Comparison of ENCODE assay signal across 21 cellular contexts in the genomic region with DNA sequence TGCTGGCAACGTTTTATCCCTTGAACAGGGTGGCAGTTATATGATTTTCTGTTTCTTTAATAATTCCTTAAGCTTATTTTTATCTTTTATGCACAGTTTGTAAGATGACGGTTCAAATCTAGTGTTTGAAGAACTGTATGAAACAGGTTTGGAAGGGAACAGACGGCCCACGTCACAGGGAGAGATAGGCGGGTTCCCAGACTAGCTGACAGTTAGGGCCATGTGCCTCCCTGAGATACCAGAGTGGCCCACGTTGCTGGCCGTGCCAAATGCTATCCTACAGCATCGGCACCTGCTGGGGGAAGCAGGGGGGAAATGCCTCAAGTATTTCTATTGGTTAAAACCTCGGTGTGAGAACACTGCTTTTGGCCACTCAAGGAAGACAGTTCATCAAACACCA.
"Had no signal": no experiment of that assay in that cellular context is flagged by ENCODE, and none has a peak within 500 bp of the region (broad histone marks: within the 10 kb centered on the region; RNA-seq: fewer than 3 reads in every experiment).

No MANE protein-coding gene starts in this region.

- H3K9me3 Mint-ChIP-seq: activated naive CD4-positive, alpha-beta T cell treated with anti-CD3 and anti-CD28 coated beads, Interleukin-2, amount 50 U/mL, for 24 hours; activated T-helper 1 cell treated with anti-CD3 and anti-CD28 coated beads, Interleukin-12 subunit alpha, Interleukin-12 subunit beta, Interleukin-2, Interleukin-4 antibody, amounts not matched to agents 30 ng/mL and 10 ng/mL and 1 ng/mL, durations not matched to agents 14 hours and 24 hours and 36 hours; endodermal cell; immature natural killer cell; stimulated activated memory B cell treated with anti-CD40 and anti-IgM and Interleukin-4, amounts not matched to agents 10 μg/mL and 1 μg/mL and 100 μg/mL, for 72 hours; type B pancreatic cell had no signal

- H3K9me3 ChIP-seq: ascending aorta, colonic mucosa, sigmoid colon, testis, vagina had no signal

- H2AFZ ChIP-seq: hepatocyte had no signal

- H3K27ac Mint-ChIP-seq: activated CD8-positive, alpha-beta T cell treated with anti-CD3 and anti-CD28 coated beads, Interleukin-2, amount 10 ng/mL, durations not matched to agents 7 days and 5 days; activated naive CD4-positive, alpha-beta T cell treated with anti-CD3 and anti-CD28 coated beads, Interleukin-2, amount 50 U/mL, for 24 hours; activated T-helper 1 cell treated with anti-CD3 and anti-CD28 coated beads, Interleukin-12 subunit alpha, Interleukin-12 subunit beta, Interleukin-2, Interleukin-4 antibody, amounts not matched to agents 30 ng/mL and 10 ng/mL and 1 ng/mL, durations not matched to agents 14 hours and 24 hours and 36 hours; endodermal cell; immature natural killer cell; stimulated activated memory B cell treated with anti-CD40 and anti-IgM and Interleukin-4, amounts not matched to agents 10 μg/mL and 1 μg/mL and 100 μg/mL, for 72 hours; type B pancreatic cell had no signal

- H3K4me2 ChIP-seq: hepatocyte, smooth muscle cell had no signal

- H3K27me3 ChIP-seq: ascending aorta, brain microvascular endothelial cell, colonic mucosa, hepatocyte, sigmoid colon, testis, vagina had no signal

- H3K79me2 ChIP-seq: hepatocyte had no signal

- H3K36me3 Mint-ChIP-seq: activated naive CD4-positive, alpha-beta T cell treated with anti-CD3 and anti-CD28 coated beads, Interleukin-2, amount 50 U/mL, for 24 hours had no signal

- H3K27me3 Mint-ChIP-seq: activated naive CD4-positive, alpha-beta T cell treated with anti-CD3 and anti-CD28 coated beads, Interleukin-2, amount 50 U/mL, for 24 hours; stimulated activated memory B cell treated with anti-CD40 and anti-IgM and Interleukin-4, amounts not matched to agents 10 μg/mL and 1 μg/mL and 100 μg/mL, for 72 hours; type B pancreatic cell had no signal

- H3K4me1 ChIP-seq: ascending aorta, colonic mucosa, sigmoid colon, testis had no signal

- H3K27ac ChIP-seq: ascending aorta, brain microvascular endothelial cell, colonic mucosa, hepatocyte, sigmoid colon, testis, vagina had no signal

- H3K4me3 Mint-ChIP-seq: activated CD8-positive, alpha-beta T cell treated with anti-CD3 and anti-CD28 coated beads, Interleukin-2, amount 10 ng/mL, durations not matched to agents 7 days and 5 days; activated naive CD4-positive, alpha-beta T cell treated with anti-CD3 and anti-CD28 coated beads, Interleukin-2, amount 50 U/mL, for 24 hours; activated T-helper 1 cell treated with anti-CD3 and anti-CD28 coated beads, Interleukin-12 subunit alpha, Interleukin-12 subunit beta, Interleukin-2, Interleukin-4 antibody, amounts not matched to agents 30 ng/mL and 10 ng/mL and 1 ng/mL, durations not matched to agents 14 hours and 24 hours and 36 hours; endodermal cell; immature natural killer cell; stimulated activated memory B cell treated with anti-CD40 and anti-IgM and Interleukin-4, amounts not matched to agents 10 μg/mL and 1 μg/mL and 100 μg/mL, for 72 hours; type B pancreatic cell had no signal

- ATAC-seq: activated CD8-positive, alpha-beta T cell treated with anti-CD3 and anti-CD28 coated beads, Interleukin-2, amount 10 ng/mL, durations not matched to agents 7 days and 5 days; stimulated activated memory B cell treated with anti-CD40 and anti-IgM and Interleukin-4, amounts not matched to agents 10 μg/mL and 1 μg/mL and 100 μg/mL, for 72 hours had no signal

- H3K4me1 Mint-ChIP-seq: activated naive CD4-positive, alpha-beta T cell treated with anti-CD3 and anti-CD28 coated beads, Interleukin-2, amount 50 U/mL, for 24 hours; endodermal cell; immature natural killer cell; stimulated activated memory B cell treated with anti-CD40 and anti-IgM and Interleukin-4, amounts not matched to agents 10 μg/mL and 1 μg/mL and 100 μg/mL, for 72 hours had no signal

- DNase-seq: activated CD4-positive, alpha-beta T cell treated with anti-CD3 and anti-CD28 coated beads for 1 hour; activated CD4-positive, alpha-beta T cell treated with anti-CD3 and anti-CD28 coated beads, Interleukin-2, amount 50 U/mL, for 1 hour; activated CD8-positive, alpha-beta T cell treated with anti-CD3 and anti-CD28 coated beads, Interleukin-2, amount 10 ng/mL, durations not matched to agents 7 days and 5 days; activated gamma-delta T cell treated with Interleukin-2 at 50 U/mL for 16 hours; brain microvascular endothelial cell; central memory CD4-positive, alpha-beta T cell; colonic mucosa; endodermal cell; immature natural killer cell; kidney glomerular epithelial cell; sigmoid colon; stimulated activated CD4-positive, alpha-beta T cell treated with anti-CD3 and anti-CD28 coated beads, Interleukin-15, amount 100 ng/mL, for 24 hours; testis had no signal

- H3K4me3 ChIP-seq: ascending aorta, colonic mucosa, hepatocyte, sigmoid colon, smooth muscle cell, testis, vagina had no signal

- H3K36me3 ChIP-seq: brain microvascular endothelial cell had no signal
